Comparison of ENCODE assay signal across 12 cellular contexts in genomic region chr1:110418729-110419128, GRCh38. TPM values are rescaled to one million over a fixed set of nuclear protein-coding genes. Genes with fewer than 3 reads are reported as not detected.
"Had no signal": no experiment of that assay in that cellular context is flagged by ENCODE, and none has a peak within 500 bp of the region (broad histone marks: within the 10 kb centered on the region; RNA-seq: fewer than 3 reads in every experiment).

No MANE protein-coding gene starts in this region.

- H3K27ac Mint-ChIP-seq: GM23338, H9, HFFc6 had no signal

- H3K4me3 ChIP-seq: GM23248, GM23338, HAP-1 had no signal

- H3K9ac ChIP-seq: GM23248 had no signal

- ATAC-seq: GM23338, HCT116 had no signal

- H3K4me2 ChIP-seq: GM23338 had no signal

- H3K9me3 ChIP-seq: HAP-1 had no signal

- H3K27ac ChIP-seq: GM23248 had no signal

- H3K4me3 Mint-ChIP-seq: GM23338, H9, HFFc6 had no signal

- H2AFZ ChIP-seq: GM23248, GM23338 had no signal

- H3K36me3 ChIP-seq: HAP-1 had no signal

- DNase-seq: GM23248, GOT3, H7, H9, HCEC 1CT, HFFc6 had no signal

- FAIRE-seq: H1, H54 had no signal

RNA-seq across cellular contexts. Expression of gene PROK1, which starts 32.2 kb away (rescaled TPM):
- total RNA-seq: GM23248, GM23338, H1, H4, H7, H9, HFFc6 had no signal
- polyA plus RNA-seq: GM23248, GM23338 had no signal
